Comparison of ENCODE assay signal across 2 cellular contexts in genomic region chr14:21350539-21350938, GRCh38.
TF ChIP-seq lines count a peak whose summit lies in the region.

No MANE protein-coding gene starts in this region.

TF ChIP-seq in GM23338, 12 proteins besides CTCF, POLR2A, EP300 and RAD21 (continued from another document):
- TF ChIP-seq REST (IDR thresholded peaks at IDR 0.05; ENCODE audit: unreplicated experiment) (no peak), NANOG (IDR thresholded peaks at IDR 0.05; ENCODE audit: borderline replicate concordance) (no peak), ETS1 (IDR thresholded peaks at IDR 0.05) (no peak), ZNF331 (CRISPR knock-in tag; IDR thresholded peaks at IDR 0.05; ENCODE audit: low read depth) (no peak), CREB1 (CRISPR knock-in tag; IDR thresholded peaks at IDR 0.05; ENCODE audit: low read depth) (no peak), JUNB (IDR thresholded peaks at IDR 0.05; ENCODE audit: unreplicated experiment) (no peak), ZNF462 (CRISPR knock-in tag; IDR thresholded peaks at IDR 0.05) (no peak), EZH2phosphoT487 (IDR thresholded peaks at IDR 0.05; ENCODE audit: unreplicated experiment) (no peak), POLR2AphosphoS5 (IDR thresholded peaks at IDR 0.05; ENCODE audit: low read depth) (no peak), EZH2 (IDR thresholded peaks at IDR 0.05; ENCODE audit: low read depth, unreplicated experiment) (no peak)

TF ChIP-seq in WTC11, 78 proteins besides CTCF, POLR2A, EP300 and RAD21 (continued from another document):
- TF ChIP-seq USF1 (CRISPR knock-in tag; IDR thresholded peaks at IDR 0.05) (no peak), ARID4B (CRISPR knock-in tag; IDR thresholded peaks at IDR 0.05; ENCODE audit: borderline replicate concordance) (no peak), ERG (CRISPR knock-in tag; IDR thresholded peaks at IDR 0.05) (no peak), CREM (CRISPR knock-in tag; IDR thresholded peaks at IDR 0.05) (no peak), NR1H2 (CRISPR knock-in tag; IDR thresholded peaks at IDR 0.05) (no peak), GABPB1 (CRISPR knock-in tag; IDR thresholded peaks at IDR 0.05) (no peak)
